ENCODE assay signal across 10 cellular contexts in genomic region chr10:11625019-11625735, GRCh38. TPM values are rescaled to one million over a fixed set of nuclear protein-coding genes. Genes with fewer than 3 reads are reported as not detected.
DNase-seq lines count a peak whose midpoint lies in the region; ATAC-seq, FAIRE-seq and TF ChIP-seq lines count a peak whose summit lies in the region.
"Had no signal": no experiment of that assay in that cellular context is flagged by ENCODE, and none has a peak within 500 bp of the region (broad histone marks: within the 10 kb centered on the region; RNA-seq: fewer than 3 reads in every experiment).

No MANE protein-coding gene starts in this region.

- H3K36me3 Mint-ChIP-seq in activated naive CD8-positive, alpha-beta T cell treated with anti-CD3 and anti-CD28 coated beads, Interleukin-2, amount 50 U/mL, for 24 hours (ENCODE audit: low read depth), result no peaks in the 10 kb centered on the region

- peaks cover 12% of the 10 kb centered on the region for H3K27me3 Mint-ChIP-seq in activated naive CD8-positive, alpha-beta T cell treated with anti-CD3 and anti-CD28 coated beads, Interleukin-2, amount 50 U/mL, for 24 hours

- H3K4me2 ChIP-seq in osteoblast (ENCODE audit: insufficient read depth, low read length), result no peak overlapping the region

- H3K4me3 ChIP-seq in osteoblast (ENCODE audit: insufficient read depth, low read length), result no peak overlapping the region
- H3K4me3 ChIP-seq: upper lobe of left lung had no signal

- no peaks in the 10 kb centered on the region for H4K20me1 ChIP-seq in osteoblast (ENCODE audit: insufficient read depth, low read length)

- no peak overlapping the region for H2AFZ ChIP-seq in osteoblast (ENCODE audit: low read length)

- H3K4me1 Mint-ChIP-seq in activated naive CD8-positive, alpha-beta T cell treated with anti-CD3 and anti-CD28 coated beads, Interleukin-2, amount 50 U/mL, for 24 hours, result peaks cover 11% of the 10 kb centered on the region

- no peaks in the 10 kb centered on the region for H3K4me1 ChIP-seq in osteoblast (ENCODE audit: insufficient read depth, low read length)
- H3K4me1 ChIP-seq: upper lobe of left lung had no signal

- H3K4me3 Mint-ChIP-seq in activated naive CD8-positive, alpha-beta T cell treated with anti-CD3 and anti-CD28 coated beads, Interleukin-2, amount 50 U/mL, for 24 hours, result no peak overlapping the region

- peak; percentile 90 for FAIRE-seq in GM12892 (lab: Jason Lieb, UNC)

- no peak overlapping the region for H3K27ac Mint-ChIP-seq in activated naive CD8-positive, alpha-beta T cell treated with anti-CD3 and anti-CD28 coated beads, Interleukin-2, amount 50 U/mL, for 24 hours

- no peak for TF ChIP-seq CTCF in osteoblast (IDR thresholded peaks at IDR 0.05; ENCODE audit: extremely low read depth, low read depth, low read length)

- peaks cover 6% of the 10 kb centered on the region for H3K27me3 ChIP-seq in osteoblast (ENCODE audit: insufficient read depth, low read length)
- H3K27me3 ChIP-seq: upper lobe of left lung had no signal

- no peak for DNase-seq in GM12892 (ENCODE audit: insufficient read length)
- DNase-seq in activated naive CD8-positive, alpha-beta T cell treated with anti-CD3 and anti-CD28 coated beads, Interleukin-2, amount 50 U/mL, for 24 hours, result peak; percentile 27
- no peak for DNase-seq in NCI-H526 (lab: John Stamatoyannopoulos, UW)
- DNase-seq in foreskin melanocyte, result no peak
- DNase-seq in osteoblast (ENCODE audit: insufficient read length, low spot score, missing footprints), result no peak
- DNase-seq in NCI-H524 treated with DMSO at 0.1 percent for 48 hours (lab: John Stamatoyannopoulos, UW), result no peak
- DNase-seq: NCI-H345 had no signal

- H3K27ac ChIP-seq in osteoblast (ENCODE audit: low read depth, low read length), result no peak overlapping the region
- H3K27ac ChIP-seq: upper lobe of left lung had no signal

- H3K9me3 ChIP-seq in osteoblast (ENCODE audit: low read depth, low read length), result no peaks in the 10 kb centered on the region
- H3K9me3 ChIP-seq: upper lobe of left lung had no signal

- ATAC-seq in GM21367 (IDR thresholded peaks at IDR 0.05; ENCODE audit: unreplicated experiment) (peak; percentile 67), HG03175 (IDR thresholded peaks at IDR 0.05; ENCODE audit: unreplicated experiment) (peak; percentile 71)
- ATAC-seq in activated naive CD8-positive, alpha-beta T cell treated with anti-CD3 and anti-CD28 coated beads, Interleukin-2, amount 50 U/mL, for 24 hours, result no peak

- no peak for TF ChIP-seq POLR2A in GM12892 (IDR thresholded peaks at IDR 0.05; ENCODE audit: low read depth, low read length)

- H3K36me3 ChIP-seq in osteoblast (ENCODE audit: insufficient read depth, low read length), result no peaks in the 10 kb centered on the region
- H3K36me3 ChIP-seq: upper lobe of left lung had no signal

- H3K79me2 ChIP-seq in osteoblast (ENCODE audit: insufficient read depth, low read length), result no peaks in the 10 kb centered on the region

- H3K9me3 Mint-ChIP-seq in activated naive CD8-positive, alpha-beta T cell treated with anti-CD3 and anti-CD28 coated beads, Interleukin-2, amount 50 U/mL, for 24 hours, result no peaks in the 10 kb centered on the region

RNA-seq across cellular contexts. Expression of gene USP6NL, which starts 13.7 kb away (rescaled TPM):
- 10.6 TPM for polyA plus RNA-seq in GM12892 (2012; ENCODE audit: missing spikeins)
- 13.8 and 14.1 TPM in 2 replicates for total RNA-seq in osteoblast
